11 cellular contexts compared by ENCODE assay signal in genomic region chr10:74223755-74224530, GRCh38.
A peak's percentile ranks its signal among the peaks of the same experiment; 100 is the strongest.
DNase-seq lines count a peak whose midpoint lies in the region; TF ChIP-seq lines count a peak whose summit lies in the region.
"Had no signal": no experiment of that assay in that cellular context is flagged by ENCODE, and none has a peak within 500 bp of the region (broad histone marks: within the 10 kb centered on the region; RNA-seq: fewer than 3 reads in every experiment).

No MANE protein-coding gene starts in this region.

- peaks cover 34% of the 10 kb centered on the region for H3K4me1 Mint-ChIP-seq in HFFc6 (ENCODE audit: low read depth)
- peaks cover 20% of the 10 kb centered on the region for H3K4me1 Mint-ChIP-seq in activated T-helper 2 cell treated with anti-CD3 and anti-CD28 coated beads, Interferon-gamma antibody, Interleukin-2, Interleukin-4, amounts not matched to agents 10 μg/mL and 5 μg/mL and 100 μg/mL, durations not matched to agents 14 hours and 24 hours and 36 hours (ENCODE audit: low read depth)
- H3K4me1 Mint-ChIP-seq in immature natural killer cell: peaks cover 13 to 15% of the 10 kb centered on the region in 2 donors

- H3K9me3 Mint-ChIP-seq in HFFc6: no peaks in the 10 kb centered on the region
- no peaks in the 10 kb centered on the region for H3K9me3 Mint-ChIP-seq in activated T-helper 2 cell treated with anti-CD3 and anti-CD28 coated beads, Interferon-gamma antibody, Interleukin-2, Interleukin-4, amounts not matched to agents 10 μg/mL and 5 μg/mL and 100 μg/mL, durations not matched to agents 14 hours and 24 hours and 36 hours
- no peaks in the 10 kb centered on the region for H3K9me3 Mint-ChIP-seq in immature natural killer cell

- H3K36me3 Mint-ChIP-seq in HFFc6 (ENCODE audit: low read depth) (peaks cover under 1% of the 10 kb centered on the region; the same call in 1 of the 2 replicates), immature natural killer cell (peaks cover 0 to under 1% (median 0%) of the 10 kb centered on the region in 3 donors)
- peaks cover 8% of the 10 kb centered on the region for H3K36me3 Mint-ChIP-seq in activated T-helper 2 cell treated with anti-CD3 and anti-CD28 coated beads, Interferon-gamma antibody, Interleukin-2, Interleukin-4, amounts not matched to agents 10 μg/mL and 5 μg/mL and 100 μg/mL, durations not matched to agents 14 hours and 24 hours and 36 hours (ENCODE audit: low read depth)

- CTCF ChIA-PET in GM10248 (lab: Yijun Ruan, JAX): interaction anchor here (1.1 to 1.7 kb wide), 2 partner anchors 20 to 338 kb away, joined by 4 to 6 read pairs; no protein-coding TSS in a partner anchor

- H3K4me3 Mint-ChIP-seq in HFFc6 (peak overlapping the region; percentile 49), immature natural killer cell (no peak overlapping the region)
- no peak overlapping the region for H3K4me3 Mint-ChIP-seq in activated T-helper 2 cell treated with anti-CD3 and anti-CD28 coated beads, Interferon-gamma antibody, Interleukin-2, Interleukin-4, amounts not matched to agents 10 μg/mL and 5 μg/mL and 100 μg/mL, durations not matched to agents 14 hours and 24 hours and 36 hours (ENCODE audit: low read depth)

- H3K27me3 Mint-ChIP-seq in HFFc6 (ENCODE audit: insufficient read depth) (no peaks in the 10 kb centered on the region), immature natural killer cell (ENCODE audit: low read depth in 3 of 3) (no peaks in the 10 kb centered on the region)
- H3K27me3 Mint-ChIP-seq in activated T-helper 2 cell treated with anti-CD3 and anti-CD28 coated beads, Interferon-gamma antibody, Interleukin-2, Interleukin-4, amounts not matched to agents 10 μg/mL and 5 μg/mL and 100 μg/mL, durations not matched to agents 14 hours and 24 hours and 36 hours (ENCODE audit: low read depth): no peaks in the 10 kb centered on the region

- H3K27ac Mint-ChIP-seq in HFFc6: peak overlapping the region; percentile 69
- H3K27ac Mint-ChIP-seq in activated T-helper 2 cell treated with anti-CD3 and anti-CD28 coated beads, Interferon-gamma antibody, Interleukin-2, Interleukin-4, amounts not matched to agents 10 μg/mL and 5 μg/mL and 100 μg/mL, durations not matched to agents 14 hours and 24 hours and 36 hours: peak overlapping the region; percentile 58
- H3K27ac Mint-ChIP-seq in immature natural killer cell: peak overlapping the region in 5 of 6 donors; percentile 26 to 84 (median 55)

- no peak for TF ChIP-seq CTCF in AG10803 (conservative IDR thresholded peaks at IDR 0.05; ENCODE audit: low read length)
- no peak for TF ChIP-seq CTCF in HFFc6 (IDR thresholded peaks at IDR 0.05)
- no peak for TF ChIP-seq CTCF in GM10248 (IDR thresholded peaks at IDR 0.05; ENCODE audit: control extremely low read depth, extremely low read depth, low read depth, missing control alignments)

- DNase-seq in AG10803 (ENCODE audit: low read depth) (peak; percentile 66), HFFc6 (peak; percentile 65), immature natural killer cell (no peak), NCI-H2081 treated with DMSO at 0.1 percent for 48 hours (lab: John Stamatoyannopoulos, UW) (no peak), GM10248 (ENCODE audit: extremely low spot score) (no peak), NCI-H774 (lab: John Stamatoyannopoulos, UW) (no peak), NCI-H446 (lab: John Stamatoyannopoulos, UW) (no peak)
- DNase-seq in activated T-helper 2 cell treated with anti-CD3 and anti-CD28 coated beads, Interferon-gamma antibody, Interleukin-2, Interleukin-4, amounts not matched to agents 10 μg/mL and 5 μg/mL and 100 μg/mL, durations not matched to agents 14 hours and 24 hours and 36 hours (ENCODE audit: low spot score): no peak
- DNase-seq: effector memory CD4-positive, alpha-beta T cell; GF-D8; midbrain had no signal

- no peak overlapping the region for H3K4me3 ChIP-seq in AG10803 (ENCODE audit: low read length)

- intact Hi-C loops in activated T-helper 2 cell treated with anti-CD3 and anti-CD28 coated beads, Interferon-gamma antibody, Interleukin-2, Interleukin-4, amounts not matched to agents 10 μg/mL and 5 μg/mL and 100 μg/mL, durations not matched to agents 14 hours and 24 hours and 36 hours (cut with micrococcal nuclease): no loop called here

- POLR2A ChIA-PET in GM10248 (lab: Yijun Ruan, JAX): no interaction called here

Comparison
In these comparisons a context has a peak if more than half of its experiments do, and no peak if none do; other contexts are left out.
1. DNase-seq: peak in AG10803 (single experiment) and HFFc6 (single experiment); none in activated T-helper 2 cell treated with anti-CD3 and anti-CD28 coated beads, Interferon-gamma antibody, Interleukin-2, Interleukin-4, amounts not matched to agents 10 μg/mL and 5 μg/mL and 100 μg/mL, durations not matched to agents 14 hours and 24 hours and 36 hours (single experiment), immature natural killer cell (0 of 3), NCI-H2081 treated with DMSO at 0.1 percent for 48 hours (single experiment), GM10248 (single experiment), NCI-H774 (single experiment) and NCI-H446 (0 of 2).
2. Peak in every context shown above with its lines, with median percentiles within 50 percentile points of each other: H3K27ac Mint-ChIP-seq.